ENCODE assay signal across 21 cellular contexts in genomic region chr1:11358991-11359390, GRCh38.
"Had no signal": no experiment of that assay in that cellular context is flagged by ENCODE, and none has a peak within 500 bp of the region (broad histone marks: within the 10 kb centered on the region; RNA-seq: fewer than 3 reads in every experiment).

No MANE protein-coding gene starts in this region.

- H3K27ac ChIP-seq: adrenal gland, breast epithelium, left lung, tibial nerve, uterus had no signal

- H3K4me1 ChIP-seq: adrenal gland, breast epithelium, left lung, uterus had no signal

- H3K9me3 Mint-ChIP-seq: activated T-cell treated with anti-CD3 and anti-CD28 coated beads, Interleukin-2, amount 50 U/mL, for 24 hours; activated T-helper 17 cell treated with anti-CD3 and anti-CD28 coated beads, Interleukin-2, amount 50 U/mL, for 72 hours; central memory CD8-positive, alpha-beta T cell had no signal

- H3K36me3 Mint-ChIP-seq: activated naive CD8-positive, alpha-beta T cell; WTC11 had no signal

- H3K4me1 Mint-ChIP-seq: activated T-helper 17 cell treated with anti-CD3 and anti-CD28 coated beads, Interleukin-2, amount 50 U/mL, for 72 hours; central memory CD8-positive, alpha-beta T cell; naive B cell had no signal

- H3K27ac Mint-ChIP-seq: activated naive CD8-positive, alpha-beta T cell; activated T-cell treated with anti-CD3 and anti-CD28 coated beads, Interleukin-2, amount 50 U/mL, for 24 hours; WTC11 had no signal

- H3K4me3 Mint-ChIP-seq: activated naive CD8-positive, alpha-beta T cell; activated T-cell treated with anti-CD3 and anti-CD28 coated beads, Interleukin-2, amount 50 U/mL, for 24 hours; activated T-helper 17 cell treated with anti-CD3 and anti-CD28 coated beads, Interleukin-2, amount 50 U/mL, for 72 hours; central memory CD8-positive, alpha-beta T cell; naive B cell; WTC11 had no signal

- H3K36me3 ChIP-seq: adrenal gland, breast epithelium, left lung, tibial nerve, uterus had no signal

- DNase-seq: activated T-cell treated with anti-CD3 and anti-CD28 coated beads, Interleukin-2, amount 50 U/mL, for 24 hours; adrenal gland; effector memory CD4-positive, alpha-beta T cell; foreskin melanocyte; hippocampal formation; kidney glomerular epithelial cell; left lung; naive B cell; stimulated activated CD4-positive, alpha-beta T cell treated with anti-CD3 and anti-CD28 coated beads, Interleukin-4, amount 100 ng/mL, for 24 hours; stimulated activated naive CD8-positive, alpha-beta T cell treated with anti-CD3 and anti-CD28 coated beads, Interleukin-15, Interleukin-2, amounts not matched to agents 100 U/mL and 50 U/mL, for 24 hours; substantia nigra; T-helper 9 cell; uterus had no signal

- H3K9me3 ChIP-seq: adrenal gland, breast epithelium, left lung, tibial nerve, uterus had no signal

- H3K4me3 ChIP-seq: adrenal gland, breast epithelium, left lung, lung, tibial nerve, uterus had no signal

- ATAC-seq: activated T-helper 17 cell treated with anti-CD3 and anti-CD28 coated beads, Interleukin-2, amount 50 U/mL, for 72 hours; esophagus mucosa; left lung; stimulated activated naive CD8-positive, alpha-beta T cell treated with anti-CD3 and anti-CD28 coated beads, Interleukin-15, Interleukin-2, amounts not matched to agents 100 U/mL and 50 U/mL, for 24 hours; WTC11 had no signal

- H3K27me3 ChIP-seq: uterus had no signal
